Comparison of ENCODE assay signal across 9 cellular contexts in genomic region chr7:137626469-137627067, GRCh38.
DNase-seq lines count a peak whose midpoint lies in the region; ATAC-seq and TF ChIP-seq lines count a peak whose summit lies in the region.
"Had no signal": no experiment of that assay in that cellular context is flagged by ENCODE, and none has a peak within 500 bp of the region (broad histone marks: within the 10 kb centered on the region; RNA-seq: fewer than 3 reads in every experiment).

No MANE protein-coding gene starts in this region.

- DNase-seq in BJ (ENCODE audit: low read depth): no peak
- peak; percentile 4 for DNase-seq in NCI-H2171 treated with DMSO at 0.1 percent for 48 hours (lab: John Stamatoyannopoulos, UW)
- DNase-seq in amygdala (lab: John Stamatoyannopoulos, UW): peak in 30 of 56 donors; percentile 0 to 53 (median 15)
- peak; percentile 17 for DNase-seq in iPS DF 19.7 (ENCODE audit: low read depth, low spot score)
- DNase-seq in stimulated activated CD4-positive, alpha-beta T cell treated with anti-CD3 and anti-CD28 coated beads, Interleukin-2, amount 100 ng/mL, for 48 hours: peak; percentile 25 to 50
- no peak for DNase-seq in cerebellar nuclear complex (lab: John Stamatoyannopoulos, UW)

- H3K27me3 ChIP-seq in BJ (ENCODE audit: control insufficient read depth, insufficient read depth, low read length): no peaks in the 10 kb centered on the region

- no peaks in the 10 kb centered on the region for H3K36me3 ChIP-seq in BJ (ENCODE audit: control insufficient read depth, insufficient read depth, low read length)

- peak; percentile 61 for ATAC-seq in GM18499 (IDR thresholded peaks at IDR 0.05; ENCODE audit: insufficient read depth, unreplicated experiment)
- peak; percentile 82 for ATAC-seq in HG02870 (IDR thresholded peaks at IDR 0.05; ENCODE audit: unreplicated experiment)

- CTCF ChIA-PET in BJ (lab: Yijun Ruan, JAX): interaction anchor here (0.6 to 4.7 kb wide), 22 partner anchors 9 to 1960 kb away, joined by 3 to 40 read pairs (median 4); partner anchors contain the start of gene CREB3L2

- H3K4me3 ChIP-seq in BJ (ENCODE audit: low read depth, low read length): no peak overlapping the region
- H3K4me3 ChIP-seq: skin epidermis had no signal

- peak; percentile 78 for TF ChIP-seq CTCF in BJ (IDR thresholded peaks at IDR 0.05; ENCODE audit: insufficient read depth, low read depth, low read length)

- POLR2A ChIA-PET in BJ (lab: Charles Lee): interaction anchor here (0.6 kb wide), 1 partner anchor 482 kb away, joined by 3 read pairs; no protein-coding TSS in a partner anchor

Comparison
In these comparisons a context has a peak if more than half of its experiments do, and no peak if none do; other contexts are left out.
1. DNase-seq: peak in NCI-H2171 treated with DMSO at 0.1 percent for 48 hours (single experiment), amygdala (30 of 56), iPS DF 19.7 (single experiment) and stimulated activated CD4-positive, alpha-beta T cell treated with anti-CD3 and anti-CD28 coated beads, Interleukin-2, amount 100 ng/mL, for 48 hours (2 of 2); none in BJ (single experiment) and cerebellar nuclear complex (0 of 2).